ENCODE assay signal across 17 cellular contexts in the genomic region with DNA sequence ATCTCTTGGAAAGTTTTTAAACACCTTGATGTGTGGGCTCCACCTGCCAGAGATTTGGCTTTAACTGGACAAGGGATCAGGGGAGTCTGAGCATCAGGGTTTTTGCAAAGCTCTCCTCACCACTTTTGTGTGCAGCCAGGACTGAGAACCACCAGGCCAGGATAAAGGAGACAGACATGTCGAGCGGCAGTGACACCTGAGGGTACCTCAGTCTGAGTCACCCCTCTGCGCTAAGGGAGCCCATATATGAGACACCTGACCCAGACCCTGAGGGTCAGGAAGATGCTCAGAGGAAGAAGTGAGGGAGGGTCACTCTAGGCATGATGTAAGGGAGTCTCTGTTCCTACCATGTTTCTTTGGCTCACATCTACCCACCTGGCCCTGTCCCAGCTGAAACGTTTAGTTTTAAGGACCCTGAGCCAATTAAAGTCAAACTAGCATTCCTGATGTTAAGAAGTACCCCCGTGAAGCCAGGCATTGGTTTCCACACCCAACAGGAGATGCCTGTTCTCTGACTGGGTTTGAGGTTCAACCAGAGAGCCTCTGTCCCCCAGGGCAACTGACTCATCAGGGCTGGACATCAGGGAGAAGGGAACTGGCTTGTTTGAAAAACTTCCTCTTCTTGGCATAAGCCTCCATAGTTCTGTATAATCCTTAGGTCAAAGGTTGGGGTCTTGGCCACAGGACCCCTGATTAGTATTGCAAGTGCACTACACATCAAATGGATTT.
DNase-seq lines count a peak whose midpoint lies in the region; ATAC-seq and TF ChIP-seq lines count a peak whose summit lies in the region.
"Had no signal": no experiment of that assay in that cellular context is flagged by ENCODE, and none has a peak within 500 bp of the region (broad histone marks: within the 10 kb centered on the region; RNA-seq: fewer than 3 reads in every experiment).

No MANE protein-coding gene starts in this region.

- TF ChIP-seq POLR2A in GM18505 (IDR thresholded peaks at IDR 0.05; ENCODE audit: borderline replicate concordance, extremely low read depth, insufficient read depth, insufficient read length), result no peak

- POLR2A ChIA-PET in Panc1 (lab: Charles Lee), result interaction anchor here (0.6 kb wide), 1 partner anchor 668 kb away, joined by 5 read pairs; no protein-coding TSS in a partner anchor

- no peaks in the 10 kb centered on the region for H3K9me3 ChIP-seq in Panc1 (ENCODE audit: control insufficient read depth, insufficient read depth, low read depth, low read length)

- H3K27me3 ChIP-seq in Panc1 (ENCODE audit: control insufficient read depth, insufficient read depth, low read length), result no peaks in the 10 kb centered on the region

- TF ChIP-seq CTCF in Panc1 (IDR thresholded peaks at IDR 0.05) (no peak), endothelial cell (IDR thresholded peaks at IDR 0.05; ENCODE audit: unreplicated experiment) (no peak), neural crest cell (conservative IDR thresholded peaks at IDR 0.05) (no peak)

- H3K27me3 Mint-ChIP-seq in endothelial cell (ENCODE audit: unreplicated experiment) (peaks cover 1% of the 10 kb centered on the region), neural crest cell (ENCODE audit: low read depth) (no peaks in the 10 kb centered on the region)
- H3K27me3 Mint-ChIP-seq in activated T-helper 17 cell treated with anti-CD3 and anti-CD28 coated beads, Interleukin-2, amount 50 U/mL, for 72 hours, result peaks cover 6% of the 10 kb centered on the region

- H3K9me3 Mint-ChIP-seq in endothelial cell (ENCODE audit: unreplicated experiment), result no peaks in the 10 kb centered on the region
- H3K9me3 Mint-ChIP-seq in neural crest cell, result peaks cover 4% of the 10 kb centered on the region
- no peaks in the 10 kb centered on the region for H3K9me3 Mint-ChIP-seq in activated T-helper 17 cell treated with anti-CD3 and anti-CD28 coated beads, Interleukin-2, amount 50 U/mL, for 72 hours
- H3K9me3 Mint-ChIP-seq: CD8-positive, alpha-beta memory T cell; stimulated activated memory B cell treated with anti-CD40 and anti-IgM and Interleukin-4, amounts not matched to agents 10 μg/mL and 1 μg/mL and 100 μg/mL, for 72 hours had no signal

- no peak overlapping the region for H3K27ac ChIP-seq in Panc1 (ENCODE audit: low read length)
- H3K27ac ChIP-seq: KMS-11, parathyroid adenoma had no signal

- CTCF ChIA-PET in Panc1 (lab: Charles Lee), result no interaction called here

- in situ Hi-C loops in Panc1 (cut with HindIII; ENCODE audit: low pct_unique_long_range_greater_than_20kb, low sequenced_read_pairs), result no loop called here

- intact Hi-C loops in Panc1 (cut with micrococcal nuclease; ENCODE audit: unreplicated experiment), result no loop called here

- ATAC-seq in Panc1, result peak; percentile 68
- ATAC-seq in activated T-helper 17 cell treated with anti-CD3 and anti-CD28 coated beads, Interleukin-2, amount 50 U/mL, for 72 hours (replicated peaks), result no peak
- no peak for ATAC-seq in GM18505 (IDR thresholded peaks at IDR 0.05; ENCODE audit: unreplicated experiment)
- ATAC-seq: activated naive CD4-positive, alpha-beta T cell treated with anti-CD3 and anti-CD28 coated beads, Interleukin-2, amount 50 U/mL, for 72 hours; stimulated activated memory B cell treated with anti-CD40 and anti-IgM and Interleukin-4, amounts not matched to agents 10 μg/mL and 1 μg/mL and 100 μg/mL, for 72 hours had no signal

- H3K4me3 Mint-ChIP-seq in endothelial cell (ENCODE audit: unreplicated experiment) (no peak overlapping the region), neural crest cell (no peak overlapping the region)
- no peak overlapping the region for H3K4me3 Mint-ChIP-seq in activated T-helper 17 cell treated with anti-CD3 and anti-CD28 coated beads, Interleukin-2, amount 50 U/mL, for 72 hours
- H3K4me3 Mint-ChIP-seq: CD8-positive, alpha-beta memory T cell; stimulated activated memory B cell treated with anti-CD40 and anti-IgM and Interleukin-4, amounts not matched to agents 10 μg/mL and 1 μg/mL and 100 μg/mL, for 72 hours had no signal

- peaks cover 9% of the 10 kb centered on the region for H3K4me1 ChIP-seq in Panc1 (ENCODE audit: control insufficient read depth, insufficient read depth, low read length)
- H3K4me1 ChIP-seq: parathyroid adenoma had no signal

- H3K4me1 Mint-ChIP-seq in endothelial cell (ENCODE audit: unreplicated experiment) (no peaks in the 10 kb centered on the region), neural crest cell (peaks cover 12% of the 10 kb centered on the region)
- no peaks in the 10 kb centered on the region for H3K4me1 Mint-ChIP-seq in activated T-helper 17 cell treated with anti-CD3 and anti-CD28 coated beads, Interleukin-2, amount 50 U/mL, for 72 hours
- H3K4me1 Mint-ChIP-seq: CD8-positive, alpha-beta memory T cell; stimulated activated memory B cell treated with anti-CD40 and anti-IgM and Interleukin-4, amounts not matched to agents 10 μg/mL and 1 μg/mL and 100 μg/mL, for 72 hours had no signal

- H3K36me3 Mint-ChIP-seq in endothelial cell (ENCODE audit: low read depth, unreplicated experiment) (peaks cover 3% of the 10 kb centered on the region), neural crest cell (ENCODE audit: low read depth) (no peaks in the 10 kb centered on the region)
- no peaks in the 10 kb centered on the region for H3K36me3 Mint-ChIP-seq in activated T-helper 17 cell treated with anti-CD3 and anti-CD28 coated beads, Interleukin-2, amount 50 U/mL, for 72 hours (ENCODE audit: low read depth)
- H3K36me3 Mint-ChIP-seq: stimulated activated memory B cell treated with anti-CD40 and anti-IgM and Interleukin-4, amounts not matched to agents 10 μg/mL and 1 μg/mL and 100 μg/mL, for 72 hours had no signal

- BruUV-seq in Panc1 (replicated peaks; lab: Mats Ljungman, UMichigan), result no TSS peak

- H3K27ac Mint-ChIP-seq in endothelial cell (ENCODE audit: unreplicated experiment) (peak overlapping the region; percentile 48), neural crest cell (ENCODE audit: unreplicated experiment) (peak overlapping the region; percentile 35)
- H3K27ac Mint-ChIP-seq in activated T-helper 17 cell treated with anti-CD3 and anti-CD28 coated beads, Interleukin-2, amount 50 U/mL, for 72 hours, result no peak overlapping the region
- H3K27ac Mint-ChIP-seq: activated naive CD4-positive, alpha-beta T cell treated with anti-CD3 and anti-CD28 coated beads, Interleukin-2, amount 50 U/mL, for 72 hours; CD8-positive, alpha-beta memory T cell; stimulated activated memory B cell treated with anti-CD40 and anti-IgM and Interleukin-4, amounts not matched to agents 10 μg/mL and 1 μg/mL and 100 μg/mL, for 72 hours had no signal

- H3K36me3 ChIP-seq in Panc1 (ENCODE audit: control insufficient read depth, insufficient read depth, low read length), result no peaks in the 10 kb centered on the region

- peak; percentile 98 for DNase-seq in EH (ENCODE audit: low read depth)
- no peak for DNase-seq in Panc1 (ENCODE audit: low read depth, low spot score)
- no peak for DNase-seq in endothelial cell (ENCODE audit: low spot score)
- no peak for DNase-seq in neural crest cell (ENCODE audit: low read depth, low spot score)
- DNase-seq in SK-N-DZ (ENCODE audit: low spot score), result no peak
- no peak for DNase-seq in kidney glomerular epithelial cell (lab: John Stamatoyannopoulos, UW)
- DNase-seq: CD8-positive, alpha-beta memory T cell; hypothalamus; mesendoderm; NCI-H2081; stimulated activated CD4-positive, alpha-beta T cell treated with anti-CD3 and anti-CD28 coated beads, Interleukin-2, amount 100 ng/mL, for 24 hours had no signal

- no peak overlapping the region for H3K4me3 ChIP-seq in Panc1 (ENCODE audit: low read depth in 2 of 2, low read length in 2 of 2)
